31 cellular contexts compared by ENCODE assay signal in the genomic region with DNA sequence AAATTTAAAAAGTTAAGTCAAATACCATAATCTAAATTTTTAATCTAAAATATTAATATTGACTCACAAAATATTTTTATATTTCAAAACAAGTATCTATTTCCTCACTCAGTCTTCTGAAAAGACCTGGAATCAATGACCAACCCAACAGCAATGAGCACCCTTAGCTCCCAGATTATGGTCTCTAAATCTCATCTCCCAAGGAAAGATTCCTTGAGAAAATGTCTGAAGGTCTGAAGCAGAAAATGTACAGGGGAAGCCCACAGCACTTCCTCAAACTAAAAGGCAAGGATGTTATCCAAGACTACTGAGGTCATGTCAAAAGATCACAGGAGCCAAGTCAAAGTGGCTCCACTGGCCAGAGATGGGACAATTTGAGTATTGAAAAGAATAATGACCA. TPM values are rescaled to one million over a fixed set of nuclear protein-coding genes. Genes with fewer than 3 reads are reported as not detected.
"Had no signal": no experiment of that assay in that cellular context is flagged by ENCODE, and none has a peak within 500 bp of the region (broad histone marks: within the 10 kb centered on the region; RNA-seq: fewer than 3 reads in every experiment).

No MANE protein-coding gene starts in this region.

- H3K4me1 Mint-ChIP-seq: activated B cell treated with CpG ODN at 0.5 μM for 24 hours; activated naive CD4-positive, alpha-beta T cell treated with anti-CD3 and anti-CD28 coated beads, Interleukin-2, amount 10 ng/mL, durations not matched to agents 7 days and 5 days; T-helper 17 cell had no signal

- DNase-seq: activated B cell treated with CpG ODN at 0.5 μM for 24 hours; activated CD4-positive, alpha-beta T cell treated with anti-CD3 and anti-CD28 coated beads for 48 hours; activated CD4-positive, alpha-beta T cell treated with anti-CD3 and anti-CD28 coated beads, Interleukin-2, amount 50 U/mL, for 1 hour; activated CD4-positive, alpha-beta T cell treated with anti-CD3 and anti-CD28 coated beads, Interleukin-2, amount 50 U/mL, for 48 hours; activated gamma-delta T cell; activated naive CD4-positive, alpha-beta T cell; activated naive CD4-positive, alpha-beta T cell treated with anti-CD3 and anti-CD28 coated beads, Interleukin-2, amount 10 ng/mL, durations not matched to agents 7 days and 5 days; activated naive CD8-positive, alpha-beta T cell treated with anti-CD3 and anti-CD28 coated beads, Interleukin-2, amount 10 ng/mL, durations not matched to agents 7 days and 5 days; activated T-cell treated with anti-CD3 and anti-CD28 coated beads for 4 hours; activated T-cell treated with anti-CD3 and anti-CD28 coated beads, Interleukin-2, amount 50 U/mL, for 24 hours; activated T-cell treated with anti-CD3 and anti-CD28 coated beads, Interleukin-2, amount 50 U/mL, for 72 hours; amniotic stem cell; anterior cingulate cortex; brain microvascular endothelial cell; caudate nucleus; cortex of kidney; effector CD8-positive, alpha-beta T cell; foreskin keratinocyte; gastrocnemius medialis; glutamatergic neuron; heart left ventricle; T-helper 1 cell; T-helper 17 cell; T1000; WERI-Rb-1 had no signal

- H3K4me1 ChIP-seq: gastrocnemius medialis, heart left ventricle had no signal

- ATAC-seq: activated CD4-positive, CD25-positive, alpha-beta regulatory T cell treated with anti-CD3 and anti-CD28 coated beads, Interleukin-2, amount 50 U/mL, for 24 hours; activated naive CD4-positive, alpha-beta T cell treated with anti-CD3 and anti-CD28 coated beads, Interleukin-2, amount 50 U/mL, for 72 hours; activated T-cell treated with anti-CD3 and anti-CD28 coated beads, Interleukin-2, amount 50 U/mL, for 72 hours; esophagus mucosa; foreskin keratinocyte; gastrocnemius medialis; heart left ventricle; T-helper 17 cell had no signal

- H3K36me3 Mint-ChIP-seq: activated naive CD4-positive, alpha-beta T cell treated with anti-CD3 and anti-CD28 coated beads, Interleukin-2, amount 10 ng/mL, durations not matched to agents 7 days and 5 days; activated naive CD4-positive, alpha-beta T cell treated with anti-CD3 and anti-CD28 coated beads, Interleukin-2, amount 50 U/mL, for 72 hours; activated naive CD8-positive, alpha-beta T cell treated with anti-CD3 and anti-CD28 coated beads, Interleukin-2, amount 10 ng/mL, durations not matched to agents 7 days and 5 days had no signal

- H3K27me3 ChIP-seq: brain microvascular endothelial cell, foreskin keratinocyte, gastrocnemius medialis, heart left ventricle had no signal

- H3K4me3 Mint-ChIP-seq: activated B cell treated with CpG ODN at 0.5 μM for 24 hours; activated naive CD4-positive, alpha-beta T cell treated with anti-CD3 and anti-CD28 coated beads, Interleukin-2, amount 10 ng/mL, durations not matched to agents 7 days and 5 days; activated naive CD8-positive, alpha-beta T cell treated with anti-CD3 and anti-CD28 coated beads, Interleukin-2, amount 10 ng/mL, durations not matched to agents 7 days and 5 days; activated T-cell treated with anti-CD3 and anti-CD28 coated beads, Interleukin-2, amount 50 U/mL, for 24 hours; activated T-cell treated with anti-CD3 and anti-CD28 coated beads, Interleukin-2, amount 50 U/mL, for 72 hours; T-helper 17 cell; T-helper 2 cell treated with Interferon-gamma antibody and Interleukin-4, amounts not matched to agents 5 μg/mL and 100 μg/mL, for 36 hours had no signal

- H3K36me3 ChIP-seq: brain microvascular endothelial cell, gastrocnemius medialis, heart left ventricle, WERI-Rb-1 had no signal

- FAIRE-seq: astrocyte, bronchial epithelial cell had no signal

- H3K4me3 ChIP-seq: gastrocnemius medialis, heart left ventricle had no signal

- H3K27ac Mint-ChIP-seq: activated B cell treated with CpG ODN at 0.5 μM for 24 hours; activated naive CD4-positive, alpha-beta T cell treated with anti-CD3 and anti-CD28 coated beads, Interleukin-2, amount 10 ng/mL, durations not matched to agents 7 days and 5 days; activated naive CD4-positive, alpha-beta T cell treated with anti-CD3 and anti-CD28 coated beads, Interleukin-2, amount 50 U/mL, for 72 hours; activated naive CD8-positive, alpha-beta T cell treated with anti-CD3 and anti-CD28 coated beads, Interleukin-2, amount 10 ng/mL, durations not matched to agents 7 days and 5 days; activated T-cell treated with anti-CD3 and anti-CD28 coated beads, Interleukin-2, amount 50 U/mL, for 24 hours; activated T-cell treated with anti-CD3 and anti-CD28 coated beads, Interleukin-2, amount 50 U/mL, for 72 hours; T-helper 17 cell; T-helper 2 cell treated with Interferon-gamma antibody and Interleukin-4, amounts not matched to agents 5 μg/mL and 100 μg/mL, for 36 hours had no signal

- H3K9me3 Mint-ChIP-seq: activated B cell treated with CpG ODN at 0.5 μM for 24 hours; activated naive CD4-positive, alpha-beta T cell treated with anti-CD3 and anti-CD28 coated beads, Interleukin-2, amount 10 ng/mL, durations not matched to agents 7 days and 5 days; activated naive CD4-positive, alpha-beta T cell treated with anti-CD3 and anti-CD28 coated beads, Interleukin-2, amount 50 U/mL, for 72 hours; activated naive CD8-positive, alpha-beta T cell treated with anti-CD3 and anti-CD28 coated beads, Interleukin-2, amount 10 ng/mL, durations not matched to agents 7 days and 5 days; activated T-cell treated with anti-CD3 and anti-CD28 coated beads, Interleukin-2, amount 50 U/mL, for 24 hours; activated T-cell treated with anti-CD3 and anti-CD28 coated beads, Interleukin-2, amount 50 U/mL, for 72 hours; T-helper 2 cell treated with Interferon-gamma antibody and Interleukin-4, amounts not matched to agents 5 μg/mL and 100 μg/mL, for 36 hours had no signal

- H3K27ac ChIP-seq: brain microvascular endothelial cell, foreskin keratinocyte, gastrocnemius medialis, heart left ventricle, WERI-Rb-1 had no signal

RNA-seq across cellular contexts. Expression of gene SLCO2A1, which starts 51.0 kb away (rescaled TPM):
- total RNA-seq: activated B cell treated with CpG ODN at 0.5 μM for 24 hours; activated naive CD4-positive, alpha-beta T cell treated with anti-CD3 and anti-CD28 coated beads, Interleukin-2, amount 50 U/mL, for 72 hours; activated naive CD8-positive, alpha-beta T cell treated with anti-CD3 and anti-CD28 coated beads, Interleukin-2, amount 10 ng/mL, durations not matched to agents 7 days and 5 days; bronchial epithelial cell had no signal
